ENCODE assay signal across 13 cellular contexts in genomic region chr20:4689224-4689623, GRCh38. TPM values are rescaled to one million over a fixed set of nuclear protein-coding genes. Genes with fewer than 3 reads are reported as not detected.
A peak's percentile ranks its signal among the peaks of the same experiment; 100 is the strongest.
DNase-seq lines count a peak whose midpoint lies in the region; ATAC-seq lines count a peak whose summit lies in the region.
"Had no signal": no experiment of that assay in that cellular context is flagged by ENCODE, and none has a peak within 500 bp of the region (broad histone marks: within the 10 kb centered on the region; RNA-seq: fewer than 3 reads in every experiment).

No MANE protein-coding gene starts in this region.

- H3K4me1 ChIP-seq in BLaER1 treated with 17β-estradiol and CSF1 and Interleukin-3, amounts not matched to agents 10 nM and 100 nM: peaks cover 34 to 62% (median 41%) of the 10 kb centered on the region in 10 experiments
- peaks cover 26% of the 10 kb centered on the region for H3K4me1 ChIP-seq in CD8-positive, alpha-beta memory T cell (ENCODE audit: insufficient read depth, low read length)
- H3K4me1 ChIP-seq in naive thymus-derived CD4-positive, alpha-beta T cell (ENCODE audit: control insufficient read depth in 2 of 2, insufficient read depth in 2 of 2, low read length in 2 of 2): peaks cover 20 to 27% of the 10 kb centered on the region in 2 donors
- peaks cover 3 to 8% of the 10 kb centered on the region in 2 donors for H3K4me1 ChIP-seq in neuronal stem cell (ENCODE audit: control insufficient read depth in 2 of 2, insufficient read depth in 1 of 2, low read depth in 1 of 2, low read length in 2 of 2)

- intact Hi-C loops in naive thymus-derived CD4-positive, alpha-beta T cell (cut with micrococcal nuclease): no loop called here

- H3K27me3 ChIP-seq in BLaER1 treated with 17β-estradiol and CSF1 and Interleukin-3, amounts not matched to agents 10 nM and 100 nM: no peaks in the 10 kb centered on the region
- no peaks in the 10 kb centered on the region for H3K27me3 ChIP-seq in CD8-positive, alpha-beta memory T cell (ENCODE audit: insufficient read depth, low read length, poor library complexity, severe bottlenecking)
- no peaks in the 10 kb centered on the region for H3K27me3 ChIP-seq in naive thymus-derived CD4-positive, alpha-beta T cell (ENCODE audit: control insufficient read depth in 2 of 2, insufficient read depth in 2 of 2, low read length in 2 of 2)
- peaks cover 0 to 8% (median 8%) of the 10 kb centered on the region in 3 experiments for H3K27me3 ChIP-seq in neuronal stem cell (ENCODE audit: control insufficient read depth in 3 of 3, insufficient read depth in 3 of 3, low read depth in 1 of 3, low read length in 3 of 3)
- H3K27me3 ChIP-seq: spleen had no signal

- H3K14ac ChIP-seq in neuronal stem cell (ENCODE audit: low read length): no peak overlapping the region

- peak overlapping the region; percentile 17 to 94 (median 42); a peak in 18 of 22 replicates for H3K4me2 ChIP-seq in BLaER1 treated with 17β-estradiol and CSF1 and Interleukin-3, amounts not matched to agents 10 nM and 100 nM
- no peak overlapping the region for H3K4me2 ChIP-seq in neuronal stem cell (ENCODE audit: insufficient read depth, low read length, poor library complexity, severe bottlenecking)

- H3K27ac ChIP-seq in BLaER1 treated with 17β-estradiol and CSF1 and Interleukin-3, amounts not matched to agents 10 nM and 100 nM: no peak overlapping the region
- H3K27ac ChIP-seq in CD8-positive, alpha-beta memory T cell (ENCODE audit: low read depth, low read length): no peak overlapping the region
- no peak overlapping the region for H3K27ac ChIP-seq in naive thymus-derived CD4-positive, alpha-beta T cell (ENCODE audit: low read depth, low read length)
- no peak overlapping the region for H3K27ac ChIP-seq in neuronal stem cell (replicated peaks; ENCODE audit: low read length)

- POLR2A ChIA-PET in CD8-positive, alpha-beta memory T cell (lab: Charles Lee): no interaction called here
- POLR2A ChIA-PET in naive thymus-derived CD4-positive, alpha-beta T cell (lab: Charles Lee): interaction anchor here (0.6 to 1.1 kb wide), 2 partner anchors 9 to 229 kb away, joined by 3 to 4 read pairs; no protein-coding TSS in a partner anchor

- CTCF ChIA-PET in CD8-positive, alpha-beta memory T cell (lab: Charles Lee): interaction anchor here (1.2 kb wide), 1 partner anchor 28 kb away, joined by 3 read pairs; no protein-coding TSS in a partner anchor
- CTCF ChIA-PET in naive thymus-derived CD4-positive, alpha-beta T cell (lab: Charles Lee): no interaction called here

- H2AK5ac ChIP-seq in neuronal stem cell (ENCODE audit: low read depth, low read length): no peak overlapping the region

- H3K4me1 Mint-ChIP-seq in CD8-positive, alpha-beta memory T cell: peaks cover 69 to 87% (median 85%) of the 10 kb centered on the region in 3 donors
- H3K4me1 Mint-ChIP-seq in activated naive CD8-positive, alpha-beta T cell (ENCODE audit: low read depth): peaks cover 83% of the 10 kb centered on the region
- peaks cover 54 to 78% (median 68%) of the 10 kb centered on the region in 7 donors for H3K4me1 Mint-ChIP-seq in naive thymus-derived CD4-positive, alpha-beta T cell

- no peak for DNase-seq in CD8-positive, alpha-beta memory T cell
- no peak for DNase-seq in naive thymus-derived CD4-positive, alpha-beta T cell
- DNase-seq in cerebellar nuclear complex (lab: John Stamatoyannopoulos, UW) (no peak), neuronal stem cell (ENCODE audit: low spot score) (no peak), NCI-H1092 treated with DMSO at 0.1 percent for 48 hours (lab: John Stamatoyannopoulos, UW) (no peak)
- DNase-seq: activated B cell treated with CpG ODN at 0.5 μM for 24 hours; amniotic stem cell; mucosa of descending colon; NCI-H2171 treated with DMSO at 0.1 percent for 48 hours; spleen; stimulated activated CD8-positive, alpha-beta memory T cell treated with anti-CD3 and anti-CD28 coated beads, Interleukin-4, amount 100 ng/mL, for 48 hours had no signal

- H2BK12ac ChIP-seq in neuronal stem cell (ENCODE audit: low read length): no peak overlapping the region

- H3K4ac ChIP-seq in neuronal stem cell (ENCODE audit: low read length): no peak overlapping the region

- no peak for ATAC-seq in naive thymus-derived CD4-positive, alpha-beta T cell
- ATAC-seq: mucosa of descending colon had no signal

- H3K9ac ChIP-seq in BLaER1 treated with 17β-estradiol and CSF1 and Interleukin-3, amounts not matched to agents 10 nM and 100 nM: peak overlapping the region in 2 of 11 experiments; percentile 56 to 62; a peak in 3 of 22 replicates
- no peak overlapping the region for H3K9ac ChIP-seq in neuronal stem cell (ENCODE audit: low read depth, low read length, poor library complexity)

- H3K36me3 ChIP-seq in BLaER1 treated with 17β-estradiol and CSF1 and Interleukin-3, amounts not matched to agents 10 nM and 100 nM: peaks cover 28 to 58% (median 46%) of the 10 kb centered on the region in 11 experiments
- H3K36me3 ChIP-seq in CD8-positive, alpha-beta memory T cell (ENCODE audit: insufficient read depth, low read length): no peaks in the 10 kb centered on the region
- no peaks in the 10 kb centered on the region for H3K36me3 ChIP-seq in naive thymus-derived CD4-positive, alpha-beta T cell (ENCODE audit: control insufficient read depth in 2 of 3, insufficient read depth in 3 of 3, low read length in 3 of 3)
- no peaks in the 10 kb centered on the region for H3K36me3 ChIP-seq in neuronal stem cell (replicated peaks in 1 of 2; ENCODE audit: control insufficient read depth in 2 of 2, insufficient read depth in 2 of 2, low read length in 2 of 2)

- H2BK120ac ChIP-seq in neuronal stem cell (ENCODE audit: low read depth, low read length): no peak overlapping the region

- no peak overlapping the region for H4K8ac ChIP-seq in neuronal stem cell (ENCODE audit: low read depth, low read length)

- H3K79me1 ChIP-seq in neuronal stem cell (ENCODE audit: low read depth, low read length): no peaks in the 10 kb centered on the region

- H2BK15ac ChIP-seq in neuronal stem cell (ENCODE audit: low read length): no peak overlapping the region

- peak overlapping the region in 7 of 8 donors; percentile 9 to 93 (median 77) for H3K27ac Mint-ChIP-seq in CD8-positive, alpha-beta memory T cell
- H3K27ac Mint-ChIP-seq in activated naive CD8-positive, alpha-beta T cell: no peak overlapping the region
- H3K27ac Mint-ChIP-seq in naive thymus-derived CD4-positive, alpha-beta T cell: peak overlapping the region in 6 of 9 donors; percentile 49 to 74 (median 60)

- no CpG with 5 or more reads among the region's 2 CpGs for WGBS in neuronal stem cell (ENCODE audit: extremely low coverage in 2 of 2, insufficient read length in 2 of 2, insufficient replicate concordance in 1 of 2), 2 donors

- H3K27me3 Mint-ChIP-seq in CD8-positive, alpha-beta memory T cell: no peaks in the 10 kb centered on the region
- H3K27me3 Mint-ChIP-seq in activated naive CD8-positive, alpha-beta T cell: no peaks in the 10 kb centered on the region
- H3K27me3 Mint-ChIP-seq in naive thymus-derived CD4-positive, alpha-beta T cell: no peaks in the 10 kb centered on the region
- H3K27me3 Mint-ChIP-seq: activated B cell treated with CpG ODN at 0.5 μM for 24 hours had no signal

- no peaks in the 10 kb centered on the region for H3K9me3 Mint-ChIP-seq in CD8-positive, alpha-beta memory T cell
- no peaks in the 10 kb centered on the region for H3K9me3 Mint-ChIP-seq in activated naive CD8-positive, alpha-beta T cell (ENCODE audit: low read depth)
- peaks cover 0 to 2% (median 0%) of the 10 kb centered on the region in 11 donors for H3K9me3 Mint-ChIP-seq in naive thymus-derived CD4-positive, alpha-beta T cell
- H3K9me3 Mint-ChIP-seq: activated B cell treated with CpG ODN at 0.5 μM for 24 hours had no signal

- H3K9me3 ChIP-seq in BLaER1 treated with 17β-estradiol and CSF1 and Interleukin-3, amounts not matched to agents 10 nM and 100 nM (replicated peaks in 1 of 11): peaks cover 0 to 6% (median 0%) of the 10 kb centered on the region in 11 experiments; a peak in 4 of 22 replicates
- H3K9me3 ChIP-seq in CD8-positive, alpha-beta memory T cell (ENCODE audit: low read length): no peaks in the 10 kb centered on the region
- no peaks in the 10 kb centered on the region for H3K9me3 ChIP-seq in naive thymus-derived CD4-positive, alpha-beta T cell (ENCODE audit: control insufficient read depth in 2 of 3, low read length in 3 of 3)
- peaks cover 0 to 5% of the 10 kb centered on the region in 2 donors for H3K9me3 ChIP-seq in neuronal stem cell (replicated peaks in 1 of 2; ENCODE audit: control insufficient read depth in 2 of 2, insufficient read depth in 1 of 2, low read depth in 1 of 2, low read length in 2 of 2)
- H3K9me3 ChIP-seq: mucosa of descending colon, spleen had no signal

- H2BK5ac ChIP-seq in neuronal stem cell (ENCODE audit: low read length): no peak overlapping the region

- H3K4me3 Mint-ChIP-seq in CD8-positive, alpha-beta memory T cell: peak overlapping the region; percentile 30 to 92 (median 58)
- peak overlapping the region; percentile 92 for H3K4me3 Mint-ChIP-seq in activated naive CD8-positive, alpha-beta T cell
- peak overlapping the region in 6 of 10 donors; percentile 1 to 54 (median 40) for H3K4me3 Mint-ChIP-seq in naive thymus-derived CD4-positive, alpha-beta T cell
- H3K4me3 Mint-ChIP-seq: activated B cell treated with CpG ODN at 0.5 μM for 24 hours had no signal

- no peak overlapping the region for H3K23ac ChIP-seq in neuronal stem cell (ENCODE audit: low read depth, low read length, poor library complexity)

- no peak overlapping the region for H4K91ac ChIP-seq in neuronal stem cell (ENCODE audit: low read depth, low read length, poor library complexity)

- H2AFZ ChIP-seq in neuronal stem cell (ENCODE audit: low read length): no peak overlapping the region

- H3K18ac ChIP-seq in neuronal stem cell (ENCODE audit: low read length): no peak overlapping the region

- H4K20me1 ChIP-seq in BLaER1 treated with 17β-estradiol and CSF1 and Interleukin-3, amounts not matched to agents 10 nM and 100 nM: peaks cover 37 to 71% (median 71%) of the 10 kb centered on the region in 11 experiments

- H3K4me3 ChIP-seq in BLaER1 treated with 17β-estradiol and CSF1 and Interleukin-3, amounts not matched to agents 10 nM and 100 nM: no peak overlapping the region
- H3K4me3 ChIP-seq in CD8-positive, alpha-beta memory T cell (ENCODE audit: low read length): no peak overlapping the region
- no peak overlapping the region for H3K4me3 ChIP-seq in naive thymus-derived CD4-positive, alpha-beta T cell (ENCODE audit: low read length)
- H3K4me3 ChIP-seq in neuronal stem cell (ENCODE audit: low read length in 2 of 2): no peak overlapping the region
- H3K4me3 ChIP-seq: mucosa of descending colon, spleen had no signal

- H3K36me3 Mint-ChIP-seq in CD8-positive, alpha-beta memory T cell: peaks cover 5 to 29% (median 7%) of the 10 kb centered on the region in 3 donors
- peaks cover 22% of the 10 kb centered on the region for H3K36me3 Mint-ChIP-seq in activated naive CD8-positive, alpha-beta T cell
- peaks cover 6 to 18% (median 12%) of the 10 kb centered on the region in 5 donors for H3K36me3 Mint-ChIP-seq in naive thymus-derived CD4-positive, alpha-beta T cell

RNA-seq across cellular contexts. Expression of gene PRNP, which starts 3.0 kb away (rescaled TPM):
- 10 to 100 TPM; 45.2 to 45.4 TPM for total RNA-seq in CD8-positive, alpha-beta memory T cell
- polyA plus RNA-seq in CD8-positive, alpha-beta memory T cell: 150 TPM
- total RNA-seq in naive thymus-derived CD4-positive, alpha-beta T cell: 10 to 100 TPM; 40.9 to 80.4 (median 44.9) TPM
- polyA plus RNA-seq in naive thymus-derived CD4-positive, alpha-beta T cell: 10 to 100 TPM; 57.9 to 63.9 TPM
- polyA plus RNA-seq in neuronal stem cell (2013, experiment 1 of 2): 7.3 TPM
- polyA plus RNA-seq in neuronal stem cell (2013, experiment 2 of 2): 7.2 TPM

RNA-seq across cellular contexts. Expression of gene PRND, which starts 32.5 kb away (rescaled TPM):
- total RNA-seq in CD8-positive, alpha-beta memory T cell: not detected
- polyA plus RNA-seq in CD8-positive, alpha-beta memory T cell: 0.05 TPM
- total RNA-seq in naive thymus-derived CD4-positive, alpha-beta T cell: under 1 TPM in 1 of 5 experiments, not detected in 4; 0.12 TPM
- under 1 TPM in 1 of 2 donors, not detected in 1; 0.05 TPM for polyA plus RNA-seq in naive thymus-derived CD4-positive, alpha-beta T cell
- not detected for polyA plus RNA-seq in neuronal stem cell (2013, experiment 1 of 2)
- polyA plus RNA-seq in neuronal stem cell (2013, experiment 2 of 2): not detected
- total RNA-seq: activated B cell treated with CpG ODN at 0.5 μM for 24 hours, spleen had no signal

Comparison
In these comparisons a context has a peak if more than half of its experiments do, and no peak if none do; other contexts are left out.
1. H3K4me3 Mint-ChIP-seq: peak in every context shown above with its lines; median percentile 92 in activated naive CD8-positive, alpha-beta T cell; 58 in CD8-positive, alpha-beta memory T cell; 40 in naive thymus-derived CD4-positive, alpha-beta T cell.